ENCODE assay signal across 1 cellular context in the genomic region with DNA sequence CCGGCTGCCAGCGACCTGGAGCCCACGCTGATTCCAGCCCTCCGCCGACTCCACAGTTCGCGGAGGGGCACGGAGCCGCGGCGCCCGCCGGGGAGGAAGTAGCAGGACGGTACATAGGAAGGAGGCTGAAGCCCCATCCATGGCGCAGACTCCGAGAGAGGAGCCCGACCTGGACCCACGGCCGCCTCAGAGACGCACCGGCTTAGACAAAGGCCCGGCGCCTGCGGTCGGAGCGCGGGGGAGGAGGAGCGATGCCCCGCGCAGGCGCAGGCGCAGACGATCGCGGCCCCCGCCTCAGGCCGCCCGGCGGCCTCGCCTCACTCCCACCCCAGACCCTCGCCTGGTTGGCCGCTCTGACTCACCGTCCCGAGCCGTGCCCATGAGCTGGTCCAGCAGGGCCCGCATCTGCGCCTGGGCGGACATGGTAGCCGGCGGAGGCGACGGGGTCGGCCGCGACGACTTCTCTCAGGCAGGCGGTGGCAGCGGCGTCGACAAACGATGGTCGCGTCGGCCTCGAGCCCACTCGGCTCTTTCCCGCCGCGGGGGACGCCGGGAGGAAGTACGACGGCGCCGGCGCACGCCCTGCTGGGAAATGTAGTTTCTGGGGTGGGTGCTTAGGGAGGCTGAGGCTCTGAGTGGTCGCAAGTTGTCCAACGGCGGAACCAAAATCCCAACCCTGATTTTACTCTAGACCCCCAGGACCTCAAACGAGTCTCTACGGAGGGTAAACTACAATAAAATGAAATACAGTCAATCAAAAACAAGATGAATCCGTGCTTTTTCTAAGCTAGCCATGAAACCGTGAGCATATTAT.
TF ChIP-seq lines count a peak whose summit lies in the region.

A gene with protein sequence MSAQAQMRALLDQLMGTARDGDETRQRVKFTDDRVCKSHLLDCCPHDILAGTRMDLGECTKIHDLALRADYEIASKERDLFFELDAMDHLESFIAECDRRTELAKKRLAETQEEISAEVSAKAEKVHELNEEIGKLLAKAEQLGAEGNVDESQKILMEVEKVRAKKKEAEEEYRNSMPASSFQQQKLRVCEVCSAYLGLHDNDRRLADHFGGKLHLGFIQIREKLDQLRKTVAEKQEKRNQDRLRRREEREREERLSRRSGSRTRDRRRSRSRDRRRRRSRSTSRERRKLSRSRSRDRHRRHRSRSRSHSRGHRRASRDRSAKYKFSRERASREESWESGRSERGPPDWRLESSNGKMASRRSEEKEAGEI (minus strand): TSS at position 533 of the 814 bp plus-strand sequence. CDS start 110 bp downstream, at position 423.

TF ChIP-seq in K562, 482 proteins besides CTCF, POLR2A, EP300 and RAD21 (continued from another document and continues in another):
- TF ChIP-seq ETV6 (IDR thresholded peaks at IDR 0.05; ENCODE audit: borderline replicate concordance in 1 of 2, low read depth in 2 of 2, low read length in 1 of 2) = no peak
- TF ChIP-seq ETV6 (CRISPR knock-in tag; IDR thresholded peaks at IDR 0.05; ENCODE audit: borderline replicate concordance) = peak; percentile 87; the same call in 1 of the 2 replicates
- TF ChIP-seq SMAD4 (CRISPR knock-in tag; conservative IDR thresholded peaks at IDR 0.05) = peak; percentile 83
- TF ChIP-seq, protein P1, sequence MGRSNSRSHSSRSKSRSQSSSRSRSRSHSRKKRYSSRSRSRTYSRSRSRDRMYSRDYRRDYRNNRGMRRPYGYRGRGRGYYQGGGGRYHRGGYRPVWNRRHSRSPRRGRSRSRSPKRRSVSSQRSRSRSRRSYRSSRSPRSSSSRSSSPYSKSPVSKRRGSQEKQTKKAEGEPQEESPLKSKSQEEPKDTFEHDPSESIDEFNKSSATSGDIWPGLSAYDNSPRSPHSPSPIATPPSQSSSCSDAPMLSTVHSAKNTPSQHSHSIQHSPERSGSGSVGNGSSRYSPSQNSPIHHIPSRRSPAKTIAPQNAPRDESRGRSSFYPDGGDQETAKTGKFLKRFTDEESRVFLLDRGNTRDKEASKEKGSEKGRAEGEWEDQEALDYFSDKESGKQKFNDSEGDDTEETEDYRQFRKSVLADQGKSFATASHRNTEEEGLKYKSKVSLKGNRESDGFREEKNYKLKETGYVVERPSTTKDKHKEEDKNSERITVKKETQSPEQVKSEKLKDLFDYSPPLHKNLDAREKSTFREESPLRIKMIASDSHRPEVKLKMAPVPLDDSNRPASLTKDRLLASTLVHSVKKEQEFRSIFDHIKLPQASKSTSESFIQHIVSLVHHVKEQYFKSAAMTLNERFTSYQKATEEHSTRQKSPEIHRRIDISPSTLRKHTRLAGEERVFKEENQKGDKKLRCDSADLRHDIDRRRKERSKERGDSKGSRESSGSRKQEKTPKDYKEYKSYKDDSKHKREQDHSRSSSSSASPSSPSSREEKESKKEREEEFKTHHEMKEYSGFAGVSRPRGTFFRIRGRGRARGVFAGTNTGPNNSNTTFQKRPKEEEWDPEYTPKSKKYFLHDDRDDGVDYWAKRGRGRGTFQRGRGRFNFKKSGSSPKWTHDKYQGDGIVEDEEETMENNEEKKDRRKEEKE (IDR thresholded peaks at IDR 0.05; ENCODE audit: borderline replicate concordance in 1 of 2, control insufficient read depth in 1 of 2, low read depth in 2 of 2, low read length in 1 of 2) = no peak
- peak; percentile 68 for TF ChIP-seq TAF1 (IDR thresholded peaks at IDR 0.05; ENCODE audit: control insufficient read depth, extremely low read depth, insufficient read depth, low read length, severe bottlenecking)
- TF ChIP-seq, protein P2, sequence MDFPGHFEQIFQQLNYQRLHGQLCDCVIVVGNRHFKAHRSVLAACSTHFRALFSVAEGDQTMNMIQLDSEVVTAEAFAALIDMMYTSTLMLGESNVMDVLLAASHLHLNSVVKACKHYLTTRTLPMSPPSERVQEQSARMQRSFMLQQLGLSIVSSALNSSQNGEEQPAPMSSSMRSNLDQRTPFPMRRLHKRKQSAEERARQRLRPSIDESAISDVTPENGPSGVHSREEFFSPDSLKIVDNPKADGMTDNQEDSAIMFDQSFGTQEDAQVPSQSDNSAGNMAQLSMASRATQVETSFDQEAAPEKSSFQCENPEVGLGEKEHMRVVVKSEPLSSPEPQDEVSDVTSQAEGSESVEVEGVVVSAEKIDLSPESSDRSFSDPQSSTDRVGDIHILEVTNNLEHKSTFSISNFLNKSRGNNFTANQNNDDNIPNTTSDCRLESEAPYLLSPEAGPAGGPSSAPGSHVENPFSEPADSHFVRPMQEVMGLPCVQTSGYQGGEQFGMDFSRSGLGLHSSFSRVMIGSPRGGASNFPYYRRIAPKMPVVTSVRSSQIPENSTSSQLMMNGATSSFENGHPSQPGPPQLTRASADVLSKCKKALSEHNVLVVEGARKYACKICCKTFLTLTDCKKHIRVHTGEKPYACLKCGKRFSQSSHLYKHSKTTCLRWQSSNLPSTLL (IDR thresholded peaks at IDR 0.05) = no peak
- TF ChIP-seq, protein P3, sequence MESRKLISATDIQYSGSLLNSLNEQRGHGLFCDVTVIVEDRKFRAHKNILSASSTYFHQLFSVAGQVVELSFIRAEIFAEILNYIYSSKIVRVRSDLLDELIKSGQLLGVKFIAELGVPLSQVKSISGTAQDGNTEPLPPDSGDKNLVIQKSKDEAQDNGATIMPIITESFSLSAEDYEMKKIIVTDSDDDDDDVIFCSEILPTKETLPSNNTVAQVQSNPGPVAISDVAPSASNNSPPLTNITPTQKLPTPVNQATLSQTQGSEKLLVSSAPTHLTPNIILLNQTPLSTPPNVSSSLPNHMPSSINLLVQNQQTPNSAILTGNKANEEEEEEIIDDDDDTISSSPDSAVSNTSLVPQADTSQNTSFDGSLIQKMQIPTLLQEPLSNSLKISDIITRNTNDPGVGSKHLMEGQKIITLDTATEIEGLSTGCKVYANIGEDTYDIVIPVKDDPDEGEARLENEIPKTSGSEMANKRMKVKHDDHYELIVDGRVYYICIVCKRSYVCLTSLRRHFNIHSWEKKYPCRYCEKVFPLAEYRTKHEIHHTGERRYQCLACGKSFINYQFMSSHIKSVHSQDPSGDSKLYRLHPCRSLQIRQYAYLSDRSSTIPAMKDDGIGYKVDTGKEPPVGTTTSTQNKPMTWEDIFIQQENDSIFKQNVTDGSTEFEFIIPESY (CRISPR knock-in tag; IDR thresholded peaks at IDR 0.05) = peak; percentile 86
- peak; percentile 95 for TF ChIP-seq CXXC5 (CRISPR knock-in tag; IDR thresholded peaks at IDR 0.05)
- TF ChIP-seq, protein P4, sequence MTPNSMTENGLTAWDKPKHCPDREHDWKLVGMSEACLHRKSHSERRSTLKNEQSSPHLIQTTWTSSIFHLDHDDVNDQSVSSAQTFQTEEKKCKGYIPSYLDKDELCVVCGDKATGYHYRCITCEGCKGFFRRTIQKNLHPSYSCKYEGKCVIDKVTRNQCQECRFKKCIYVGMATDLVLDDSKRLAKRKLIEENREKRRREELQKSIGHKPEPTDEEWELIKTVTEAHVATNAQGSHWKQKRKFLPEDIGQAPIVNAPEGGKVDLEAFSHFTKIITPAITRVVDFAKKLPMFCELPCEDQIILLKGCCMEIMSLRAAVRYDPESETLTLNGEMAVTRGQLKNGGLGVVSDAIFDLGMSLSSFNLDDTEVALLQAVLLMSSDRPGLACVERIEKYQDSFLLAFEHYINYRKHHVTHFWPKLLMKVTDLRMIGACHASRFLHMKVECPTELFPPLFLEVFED (CRISPR knock-in tag; conservative IDR thresholded peaks at IDR 0.05) = no peak
- TF ChIP-seq RHOXF2B (CRISPR knock-in tag; conservative IDR thresholded peaks at IDR 0.05) = no peak
- TF ChIP-seq SNIP1 (IDR thresholded peaks at IDR 0.05; ENCODE audit: low read depth) = no peak
- TF ChIP-seq, protein P5, sequence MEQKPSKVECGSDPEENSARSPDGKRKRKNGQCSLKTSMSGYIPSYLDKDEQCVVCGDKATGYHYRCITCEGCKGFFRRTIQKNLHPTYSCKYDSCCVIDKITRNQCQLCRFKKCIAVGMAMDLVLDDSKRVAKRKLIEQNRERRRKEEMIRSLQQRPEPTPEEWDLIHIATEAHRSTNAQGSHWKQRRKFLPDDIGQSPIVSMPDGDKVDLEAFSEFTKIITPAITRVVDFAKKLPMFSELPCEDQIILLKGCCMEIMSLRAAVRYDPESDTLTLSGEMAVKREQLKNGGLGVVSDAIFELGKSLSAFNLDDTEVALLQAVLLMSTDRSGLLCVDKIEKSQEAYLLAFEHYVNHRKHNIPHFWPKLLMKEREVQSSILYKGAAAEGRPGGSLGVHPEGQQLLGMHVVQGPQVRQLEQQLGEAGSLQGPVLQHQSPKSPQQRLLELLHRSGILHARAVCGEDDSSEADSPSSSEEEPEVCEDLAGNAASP (IDR thresholded peaks at IDR 0.05) = no peak
- TF ChIP-seq HEY1 (CRISPR knock-in tag; IDR thresholded peaks at IDR 0.05; ENCODE audit: borderline replicate concordance) = no peak
- TF ChIP-seq SMAD2 (IDR thresholded peaks at IDR 0.05; ENCODE audit: low read depth, low read length) = no peak
- no peak for TF ChIP-seq MTA2 (IDR thresholded peaks at IDR 0.05; ENCODE audit: low read depth)
- 0 out of 2 replicates have a peak, but pooled peaks have one; percentile 41 for TF ChIP-seq ERF (CRISPR knock-in tag; IDR thresholded peaks at IDR 0.05)
- no peak for TF ChIP-seq MAFF (IDR thresholded peaks at IDR 0.05; ENCODE audit: low read length)
- TF ChIP-seq, protein P6, sequence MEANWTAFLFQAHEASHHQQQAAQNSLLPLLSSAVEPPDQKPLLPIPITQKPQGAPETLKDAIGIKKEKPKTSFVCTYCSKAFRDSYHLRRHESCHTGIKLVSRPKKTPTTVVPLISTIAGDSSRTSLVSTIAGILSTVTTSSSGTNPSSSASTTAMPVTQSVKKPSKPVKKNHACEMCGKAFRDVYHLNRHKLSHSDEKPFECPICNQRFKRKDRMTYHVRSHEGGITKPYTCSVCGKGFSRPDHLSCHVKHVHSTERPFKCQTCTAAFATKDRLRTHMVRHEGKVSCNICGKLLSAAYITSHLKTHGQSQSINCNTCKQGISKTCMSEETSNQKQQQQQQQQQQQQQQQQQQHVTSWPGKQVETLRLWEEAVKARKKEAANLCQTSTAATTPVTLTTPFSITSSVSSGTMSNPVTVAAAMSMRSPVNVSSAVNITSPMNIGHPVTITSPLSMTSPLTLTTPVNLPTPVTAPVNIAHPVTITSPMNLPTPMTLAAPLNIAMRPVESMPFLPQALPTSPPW (CRISPR knock-in tag; IDR thresholded peaks at IDR 0.05) = peak; percentile 83
- TF ChIP-seq ETV1 (tag; conservative IDR thresholded peaks at IDR 0.05; ENCODE audit: low read depth) = no peak; the same call in 1 of the 2 replicates
- TF ChIP-seq ZNF76 (CRISPR knock-in tag; IDR thresholded peaks at IDR 0.05; ENCODE audit: borderline replicate concordance) = peak; percentile 96
- TF ChIP-seq TARDBP (IDR thresholded peaks at IDR 0.05) = peak; percentile 81; the same call in 1 of the 2 replicates
- no peak for TF ChIP-seq ZNF253 (CRISPR knock-in tag; conservative IDR thresholded peaks at IDR 0.05)
- TF ChIP-seq IRF2 (CRISPR knock-in tag; IDR thresholded peaks at IDR 0.05) = no peak
- no peak for TF ChIP-seq FOS (IDR thresholded peaks at IDR 0.05; ENCODE audit: extremely low read depth, insufficient read length)
- no peak for TF ChIP-seq JUNB (CRISPR knock-in tag; conservative IDR thresholded peaks at IDR 0.05)
- TF ChIP-seq, protein P7, sequence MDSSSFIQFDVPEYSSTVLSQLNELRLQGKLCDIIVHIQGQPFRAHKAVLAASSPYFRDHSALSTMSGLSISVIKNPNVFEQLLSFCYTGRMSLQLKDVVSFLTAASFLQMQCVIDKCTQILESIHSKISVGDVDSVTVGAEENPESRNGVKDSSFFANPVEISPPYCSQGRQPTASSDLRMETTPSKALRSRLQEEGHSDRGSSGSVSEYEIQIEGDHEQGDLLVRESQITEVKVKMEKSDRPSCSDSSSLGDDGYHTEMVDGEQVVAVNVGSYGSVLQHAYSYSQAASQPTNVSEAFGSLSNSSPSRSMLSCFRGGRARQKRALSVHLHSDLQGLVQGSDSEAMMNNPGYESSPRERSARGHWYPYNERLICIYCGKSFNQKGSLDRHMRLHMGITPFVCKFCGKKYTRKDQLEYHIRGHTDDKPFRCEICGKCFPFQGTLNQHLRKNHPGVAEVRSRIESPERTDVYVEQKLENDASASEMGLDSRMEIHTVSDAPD (CRISPR knock-in tag; IDR thresholded peaks at IDR 0.05) = no peak
- TF ChIP-seq RBM17 (IDR thresholded peaks at IDR 0.05; ENCODE audit: borderline replicate concordance, low read depth, low read length) = no peak
- TF ChIP-seq ZNF239 (CRISPR knock-in tag; IDR thresholded peaks at IDR 0.05) = no peak; the same call in 1 of the 2 replicates
- no peak for TF ChIP-seq ESRRB (CRISPR knock-in tag; IDR thresholded peaks at IDR 0.05; ENCODE audit: borderline replicate concordance)
- no peak for TF ChIP-seq ZNF224 (CRISPR knock-in tag; IDR thresholded peaks at IDR 0.05)
- TF ChIP-seq, protein P8, sequence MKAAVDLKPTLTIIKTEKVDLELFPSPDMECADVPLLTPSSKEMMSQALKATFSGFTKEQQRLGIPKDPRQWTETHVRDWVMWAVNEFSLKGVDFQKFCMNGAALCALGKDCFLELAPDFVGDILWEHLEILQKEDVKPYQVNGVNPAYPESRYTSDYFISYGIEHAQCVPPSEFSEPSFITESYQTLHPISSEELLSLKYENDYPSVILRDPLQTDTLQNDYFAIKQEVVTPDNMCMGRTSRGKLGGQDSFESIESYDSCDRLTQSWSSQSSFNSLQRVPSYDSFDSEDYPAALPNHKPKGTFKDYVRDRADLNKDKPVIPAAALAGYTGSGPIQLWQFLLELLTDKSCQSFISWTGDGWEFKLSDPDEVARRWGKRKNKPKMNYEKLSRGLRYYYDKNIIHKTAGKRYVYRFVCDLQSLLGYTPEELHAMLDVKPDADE (conservative IDR thresholded peaks at IDR 0.05; ENCODE audit: control insufficient read depth, low read depth, low read length) = peak; percentile 97
- TF ChIP-seq STAT5A (IDR thresholded peaks at IDR 0.05; ENCODE audit: borderline replicate concordance, low read length) = no peak
- no peak for TF ChIP-seq FOXJ3 (CRISPR knock-in tag; IDR thresholded peaks at IDR 0.05)
- 0 out of 2 replicates have a peak, but pooled peaks have one; percentile 12 for TF ChIP-seq ZNF134 (CRISPR knock-in tag; conservative IDR thresholded peaks at IDR 0.05)
- no peak for TF ChIP-seq ZNF717 (CRISPR knock-in tag; IDR thresholded peaks at IDR 0.05)
- no peak for TF ChIP-seq CBFA2T2 (conservative IDR thresholded peaks at IDR 0.05)
- TF ChIP-seq HDAC6 (IDR thresholded peaks at IDR 0.05; ENCODE audit: low read depth, low read length) = no peak
- TF ChIP-seq MEF2A (IDR thresholded peaks at IDR 0.05; ENCODE audit: control insufficient read depth, low read depth, low read length) = no peak
- peak; percentile 87 for TF ChIP-seq E2F3 (CRISPR knock-in tag; IDR thresholded peaks at IDR 0.05)
- TF ChIP-seq NR1H2 (CRISPR knock-in tag; IDR thresholded peaks at IDR 0.05) = no peak
- no peak for TF ChIP-seq ZNF174 (CRISPR knock-in tag; IDR thresholded peaks at IDR 0.05)
- no peak for TF ChIP-seq KAT7 (CRISPR knock-in tag; IDR thresholded peaks at IDR 0.05; ENCODE audit: borderline replicate concordance)
- peak; percentile 78 for TF ChIP-seq ELF1 (tag; IDR thresholded peaks at IDR 0.05)
- no peak for TF ChIP-seq NR2C1 (IDR thresholded peaks at IDR 0.05)
- TF ChIP-seq NR2C1 (tag; IDR thresholded peaks at IDR 0.05) = peak; percentile 49; the same call in 1 of the 2 replicates
- peak in 1 of 2 experiments; percentile 86; a peak in 2 of 4 replicates for TF ChIP-seq HDAC1 (IDR thresholded peaks at IDR 0.05)
- TF ChIP-seq, protein P9, sequence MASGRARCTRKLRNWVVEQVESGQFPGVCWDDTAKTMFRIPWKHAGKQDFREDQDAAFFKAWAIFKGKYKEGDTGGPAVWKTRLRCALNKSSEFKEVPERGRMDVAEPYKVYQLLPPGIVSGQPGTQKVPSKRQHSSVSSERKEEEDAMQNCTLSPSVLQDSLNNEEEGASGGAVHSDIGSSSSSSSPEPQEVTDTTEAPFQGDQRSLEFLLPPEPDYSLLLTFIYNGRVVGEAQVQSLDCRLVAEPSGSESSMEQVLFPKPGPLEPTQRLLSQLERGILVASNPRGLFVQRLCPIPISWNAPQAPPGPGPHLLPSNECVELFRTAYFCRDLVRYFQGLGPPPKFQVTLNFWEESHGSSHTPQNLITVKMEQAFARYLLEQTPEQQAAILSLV (tag; IDR thresholded peaks at IDR 0.05) = no peak
- 0 out of 2 replicates have a peak, but pooled peaks have one; percentile 42 for TF ChIP-seq CBX5 (IDR thresholded peaks at IDR 0.05; ENCODE audit: borderline replicate concordance, low read depth)
